In genomic region chr12:100964026-100964425, GRCh38 we compare ENCODE assay signal across 16 cellular contexts.
DNase-seq lines count a peak whose midpoint lies in the region; ATAC-seq and TF ChIP-seq lines count a peak whose summit lies in the region.
"Had no signal": no experiment of that assay in that cellular context is flagged by ENCODE, and none has a peak within 500 bp of the region (broad histone marks: within the 10 kb centered on the region; RNA-seq: fewer than 3 reads in every experiment).

No MANE protein-coding gene starts in this region.

- no peak overlapping the region for H2BK12ac ChIP-seq in trophoblast cell (ENCODE audit: low read length)

- TF ChIP-seq EP300 in transverse colon (IDR thresholded peaks at IDR 0.05; ENCODE audit: low read depth), result no peak

- peak; percentile 35 to 51 for DNase-seq in NCI-H526 (lab: John Stamatoyannopoulos, UW)
- DNase-seq in WTC11 (ENCODE audit: low spot score), result no peak
- DNase-seq in fibroblast of peridontal ligament (ENCODE audit: extremely low read depth), result peak; percentile 5
- DNase-seq in trophoblast cell, result no peak
- DNase-seq in transverse colon, result no peak
- DNase-seq in T-cell, result no peak
- DNase-seq: BE2C; C1 segment of cervical spinal cord; Caco-2; CD4-positive, CD25-positive, alpha-beta regulatory T cell; GOT3; H7; HFFc6; IMR-90 had no signal

- no peak overlapping the region for H3K14ac ChIP-seq in trophoblast cell (ENCODE audit: low read length)

- H3K36me3 ChIP-seq in trophoblast cell (ENCODE audit: control insufficient read depth in 1 of 2, insufficient read depth in 2 of 2, low read length in 2 of 2) (no peaks in the 10 kb centered on the region), transverse colon (no peaks in the 10 kb centered on the region)
- H3K36me3 ChIP-seq: BE2C had no signal

- H3K9me3 Mint-ChIP-seq in WTC11, result peaks cover 6% of the 10 kb centered on the region; the same call in 1 of the 2 replicates
- peaks cover 0 to 5% (median 0%) of the 10 kb centered on the region in 3 donors for H3K9me3 Mint-ChIP-seq in T-cell

- peaks cover 4 to 10% of the 10 kb centered on the region in 2 experiments for H3K4me1 ChIP-seq in trophoblast cell (ENCODE audit: control insufficient read depth in 1 of 2, insufficient read depth in 2 of 2, low read length in 2 of 2)
- H3K4me1 ChIP-seq in transverse colon, result no peaks in the 10 kb centered on the region
- H3K4me1 ChIP-seq: BE2C, Caco-2 had no signal

- no peak for TF ChIP-seq POLR2A in transverse colon (IDR thresholded peaks at IDR 0.05)

- H2BK5ac ChIP-seq in trophoblast cell (ENCODE audit: low read depth, low read length, poor library complexity), result no peak overlapping the region

- H3K4me3 ChIP-seq in trophoblast cell (ENCODE audit: low read depth, low read length) (no peak overlapping the region), transverse colon (no peak overlapping the region)

- H2BK120ac ChIP-seq in trophoblast cell (ENCODE audit: insufficient read depth, low read length, poor library complexity), result no peak overlapping the region

- no peak for TF ChIP-seq CTCF in WTC11 (IDR thresholded peaks at IDR 0.05)
- no peak for TF ChIP-seq CTCF in transverse colon (IDR thresholded peaks at IDR 0.05)

- H3K9me3 ChIP-seq in trophoblast cell (ENCODE audit: insufficient read depth, low read depth, low read length) (no peaks in the 10 kb centered on the region), transverse colon (no peaks in the 10 kb centered on the region)
- H3K9me3 ChIP-seq: BE2C, Caco-2 had no signal

- no peaks in the 10 kb centered on the region for H3K27me3 ChIP-seq in trophoblast cell (ENCODE audit: insufficient read depth, low read length)
- no peaks in the 10 kb centered on the region for H3K27me3 ChIP-seq in transverse colon
- H3K27me3 ChIP-seq: BE2C had no signal

- no peak overlapping the region for H4K91ac ChIP-seq in trophoblast cell (ENCODE audit: low read depth, low read length)

- no peaks in the 10 kb centered on the region for H3K27me3 Mint-ChIP-seq in WTC11 (ENCODE audit: low read depth)
- no peaks in the 10 kb centered on the region for H3K27me3 Mint-ChIP-seq in T-cell
- H3K27me3 Mint-ChIP-seq: CD4-positive, CD25-positive, alpha-beta regulatory T cell had no signal

- no peaks in the 10 kb centered on the region for H3K79me2 ChIP-seq in trophoblast cell (ENCODE audit: control insufficient read depth, insufficient read depth, low read length, poor library complexity)

- H3K27ac ChIP-seq in trophoblast cell (ENCODE audit: low read depth, low read length) (peak overlapping the region; percentile 14), transverse colon (no peak overlapping the region)

- no peak overlapping the region for H3K9ac ChIP-seq in trophoblast cell (ENCODE audit: low read length)

- POLR2A ChIA-PET in WTC11 (lab: Charles Lee) (no interaction called here), T-cell (lab: Charles Lee) (no interaction called here)

- ATAC-seq in WTC11 (0 out of 2 replicates have a peak, but pooled peaks have one; percentile 14), GM21737 (IDR thresholded peaks at IDR 0.05; ENCODE audit: unreplicated experiment) (no peak), T-cell (replicated peaks in 1 of 4) (no peak)
- ATAC-seq: HCT116 had no signal

- CTCF ChIA-PET in WTC11 (lab: Charles Lee) (no interaction called here), T-cell (lab: Charles Lee) (no interaction called here)

- H2AFZ ChIP-seq in trophoblast cell (ENCODE audit: insufficient read depth, low read length, poor library complexity), result no peak overlapping the region

- H3K4ac ChIP-seq in trophoblast cell (ENCODE audit: low read depth, low read length), result no peak overlapping the region

- H3K4me3 Mint-ChIP-seq in WTC11 (no peak overlapping the region), T-cell (no peak overlapping the region)
- H3K4me3 Mint-ChIP-seq: CD4-positive, CD25-positive, alpha-beta regulatory T cell; HFFc6 had no signal

- no peaks in the 10 kb centered on the region for H3K36me3 Mint-ChIP-seq in WTC11
- H3K36me3 Mint-ChIP-seq in T-cell, result no peaks in the 10 kb centered on the region
- H3K36me3 Mint-ChIP-seq: CD4-positive, CD25-positive, alpha-beta regulatory T cell had no signal

- no peak overlapping the region for H3K18ac ChIP-seq in trophoblast cell (ENCODE audit: low read length)

- in situ Hi-C loops in transverse colon (cut with MboI; ENCODE audit: low pct_ligation_motif_present in 1 of 4, low pct_unique_long_range_greater_than_20kb in 1 of 4, low sequenced_read_pairs in 3 of 4), result no loop called here

- no peak overlapping the region for H2AK5ac ChIP-seq in trophoblast cell (ENCODE audit: low read length)

- intact Hi-C loops in transverse colon (cut with DNase I; ENCODE audit: low total_unique reads), result no loop called here

- H3K4me2 ChIP-seq in trophoblast cell (ENCODE audit: low read length), result no peak overlapping the region

- H3K4me1 Mint-ChIP-seq in WTC11 (peaks cover 40% of the 10 kb centered on the region), T-cell (no peaks in the 10 kb centered on the region)
- H3K4me1 Mint-ChIP-seq: CD4-positive, CD25-positive, alpha-beta regulatory T cell had no signal

- WGBS in trophoblast cell (ENCODE audit: extremely low coverage, insufficient coverage, insufficient read length), result no CpG with 5 or more reads among the region's 2 CpGs
- 30 to 43% methylated on average over 2 of the region's 2 CpGs for WGBS in transverse colon (ENCODE audit: low coverage in 1 of 2), 2 donors

- H3K79me1 ChIP-seq in trophoblast cell (ENCODE audit: low read length), result no peaks in the 10 kb centered on the region

- H3K27ac Mint-ChIP-seq in WTC11 (no peak overlapping the region), T-cell (no peak overlapping the region)
- H3K27ac Mint-ChIP-seq: CD4-positive, CD25-positive, alpha-beta regulatory T cell; HFFc6 had no signal

- H4K12ac ChIP-seq in trophoblast cell (ENCODE audit: low read depth, low read length), result no peak overlapping the region

- no peak overlapping the region for H4K8ac ChIP-seq in trophoblast cell (ENCODE audit: low read depth, low read length)

- no peak overlapping the region for H3K23ac ChIP-seq in trophoblast cell (ENCODE audit: low read length)

TF ChIP-seq in WTC11, 78 proteins besides CTCF, POLR2A, EP300 and RAD21 (continues in another document):
- TF ChIP-seq GRHL2 (CRISPR knock-in tag; IDR thresholded peaks at IDR 0.05; ENCODE audit: insufficient replicate concordance, severe bottlenecking) (no peak), AR (CRISPR knock-in tag; IDR thresholded peaks at IDR 0.05) (no peak), ATF1 (CRISPR knock-in tag; IDR thresholded peaks at IDR 0.05) (no peak)
- TF ChIP-seq, protein P1, sequence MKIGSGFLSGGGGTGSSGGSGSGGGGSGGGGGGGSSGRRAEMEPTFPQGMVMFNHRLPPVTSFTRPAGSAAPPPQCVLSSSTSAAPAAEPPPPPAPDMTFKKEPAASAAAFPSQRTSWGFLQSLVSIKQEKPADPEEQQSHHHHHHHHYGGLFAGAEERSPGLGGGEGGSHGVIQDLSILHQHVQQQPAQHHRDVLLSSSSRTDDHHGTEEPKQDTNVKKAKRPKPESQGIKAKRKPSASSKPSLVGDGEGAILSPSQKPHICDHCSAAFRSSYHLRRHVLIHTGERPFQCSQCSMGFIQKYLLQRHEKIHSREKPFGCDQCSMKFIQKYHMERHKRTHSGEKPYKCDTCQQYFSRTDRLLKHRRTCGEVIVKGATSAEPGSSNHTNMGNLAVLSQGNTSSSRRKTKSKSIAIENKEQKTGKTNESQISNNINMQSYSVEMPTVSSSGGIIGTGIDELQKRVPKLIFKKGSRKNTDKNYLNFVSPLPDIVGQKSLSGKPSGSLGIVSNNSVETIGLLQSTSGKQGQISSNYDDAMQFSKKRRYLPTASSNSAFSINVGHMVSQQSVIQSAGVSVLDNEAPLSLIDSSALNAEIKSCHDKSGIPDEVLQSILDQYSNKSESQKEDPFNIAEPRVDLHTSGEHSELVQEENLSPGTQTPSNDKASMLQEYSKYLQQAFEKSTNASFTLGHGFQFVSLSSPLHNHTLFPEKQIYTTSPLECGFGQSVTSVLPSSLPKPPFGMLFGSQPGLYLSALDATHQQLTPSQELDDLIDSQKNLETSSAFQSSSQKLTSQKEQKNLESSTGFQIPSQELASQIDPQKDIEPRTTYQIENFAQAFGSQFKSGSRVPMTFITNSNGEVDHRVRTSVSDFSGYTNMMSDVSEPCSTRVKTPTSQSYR (CRISPR knock-in tag; IDR thresholded peaks at IDR 0.05), result no peak

Comparison
In these comparisons a context has a peak if more than half of its experiments do, and no peak if none do; other contexts are left out.
1. DNase-seq: peak in NCI-H526 (2 of 2) and fibroblast of peridontal ligament (single experiment); none in WTC11 (single experiment), trophoblast cell (0 of 2), transverse colon (single experiment) and T-cell (0 of 34).